13 cellular contexts compared by ENCODE assay signal in genomic region chrX:118523920-118524319, GRCh38. TPM values are rescaled to one million over a fixed set of nuclear protein-coding genes. Genes with fewer than 3 reads are reported as not detected.
DNase-seq lines count a peak whose midpoint lies in the region; ATAC-seq and TF ChIP-seq lines count a peak whose summit lies in the region.
"Had no signal": no experiment of that assay in that cellular context is flagged by ENCODE, and none has a peak within 500 bp of the region (broad histone marks: within the 10 kb centered on the region; RNA-seq: fewer than 3 reads in every experiment).

No MANE protein-coding gene starts in this region.

- intact Hi-C loops in activated CD8-positive, alpha-beta T cell treated with anti-CD3 and anti-CD28 coated beads for 36 hours (cut with micrococcal nuclease), result loop anchor here (2.0 kb wide), 1 partner anchor 21 kb away; no protein-coding TSS in a partner anchor
- intact Hi-C loops in dorsolateral prefrontal cortex (cut with DNase I), result no loop called here

- ATAC-seq in activated CD8-positive, alpha-beta T cell treated with anti-CD3 and anti-CD28 coated beads for 36 hours, result peak; percentile 60
- ATAC-seq in stimulated activated naive CD8-positive, alpha-beta T cell treated with anti-CD3 and anti-CD28 coated beads, Interleukin-15, amount 100 ng/mL, for 72 hours, result peak; percentile 84
- no peak for ATAC-seq in GM21390 (IDR thresholded peaks at IDR 0.05; ENCODE audit: unreplicated experiment)
- ATAC-seq: Panc1 had no signal

- no peaks in the 10 kb centered on the region for H3K9me3 Mint-ChIP-seq in activated CD8-positive, alpha-beta T cell treated with anti-CD3 and anti-CD28 coated beads for 36 hours
- H3K9me3 Mint-ChIP-seq in stimulated activated naive CD8-positive, alpha-beta T cell treated with anti-CD3 and anti-CD28 coated beads, Interleukin-15, amount 100 ng/mL, for 72 hours, result no peaks in the 10 kb centered on the region

- POLR2A ChIA-PET in activated CD8-positive, alpha-beta T cell treated with anti-CD3 and anti-CD28 coated beads for 36 hours (lab: Charles Lee), result interaction anchor here (1.1 kb wide), 1 partner anchor 11 kb away, joined by 3 read pairs; no protein-coding TSS in a partner anchor

- DNase-seq in stimulated activated CD4-positive, alpha-beta T cell treated with anti-CD3 and anti-CD28 coated beads, Interleukin-15, amount 100 ng/mL, for 24 hours, result peak; percentile 22
- DNase-seq in stimulated activated CD4-positive, alpha-beta T cell treated with anti-CD3 and anti-CD28 coated beads, Interleukin-2, amount 100 ng/mL, for 48 hours, result no peak
- DNase-seq in activated CD8-positive, alpha-beta T cell treated with anti-CD3 and anti-CD28 coated beads for 36 hours, result peak; percentile 63
- peak; percentile 47 for DNase-seq in effector CD4-positive, alpha-beta T cell
- peak; percentile 20 to 50 for DNase-seq in stimulated activated naive CD8-positive, alpha-beta T cell treated with anti-CD3 and anti-CD28 coated beads, Interleukin-15, amount 100 ng/mL, for 72 hours
- DNase-seq in dorsolateral prefrontal cortex (no peak), SW 1271 (lab: John Stamatoyannopoulos, UW) (no peak)
- DNase-seq: mesendoderm, NCI-H446 treated with DMSO at 0.1 percent for 48 hours had no signal

- CTCF ChIA-PET in activated CD8-positive, alpha-beta T cell treated with anti-CD3 and anti-CD28 coated beads for 36 hours (lab: Charles Lee), result no interaction called here

- peaks cover 0 to 66% (median 6%) of the 10 kb centered on the region in 45 donors for H3K27me3 ChIP-seq in dorsolateral prefrontal cortex

- no peak for TF ChIP-seq CTCF in activated CD8-positive, alpha-beta T cell treated with anti-CD3 and anti-CD28 coated beads for 36 hours (IDR thresholded peaks at IDR 0.05)
- TF ChIP-seq CTCF in dorsolateral prefrontal cortex (IDR thresholded peaks at IDR 0.05 in 54 of 56, conservative IDR thresholded peaks at IDR 0.05 in 2 of 56; ENCODE audit: low read depth in 1 of 56, partially characterized antibody in 56 of 56), result no peak

- H3K4me3 ChIP-seq in dorsolateral prefrontal cortex, result no peak overlapping the region

- peak overlapping the region; percentile 59 for H3K4me3 Mint-ChIP-seq in activated CD8-positive, alpha-beta T cell treated with anti-CD3 and anti-CD28 coated beads for 36 hours
- H3K4me3 Mint-ChIP-seq in stimulated activated naive CD8-positive, alpha-beta T cell treated with anti-CD3 and anti-CD28 coated beads, Interleukin-15, amount 100 ng/mL, for 72 hours, result peak overlapping the region; percentile 57 to 68
- H3K4me3 Mint-ChIP-seq: brain had no signal

- peaks cover 78% of the 10 kb centered on the region for H3K4me1 Mint-ChIP-seq in activated CD8-positive, alpha-beta T cell treated with anti-CD3 and anti-CD28 coated beads for 36 hours (ENCODE audit: low read depth)
- peaks cover 79% of the 10 kb centered on the region for H3K4me1 Mint-ChIP-seq in stimulated activated naive CD8-positive, alpha-beta T cell treated with anti-CD3 and anti-CD28 coated beads, Interleukin-15, amount 100 ng/mL, for 72 hours

- no peak overlapping the region for H3K27ac ChIP-seq in dorsolateral prefrontal cortex
- H3K27ac ChIP-seq: VCaP had no signal

- peaks cover 8% of the 10 kb centered on the region for H3K36me3 Mint-ChIP-seq in activated CD8-positive, alpha-beta T cell treated with anti-CD3 and anti-CD28 coated beads for 36 hours (ENCODE audit: low read depth)
- H3K36me3 Mint-ChIP-seq: brain had no signal

- peak overlapping the region; percentile 95 for H3K27ac Mint-ChIP-seq in activated CD8-positive, alpha-beta T cell treated with anti-CD3 and anti-CD28 coated beads for 36 hours
- H3K27ac Mint-ChIP-seq in stimulated activated naive CD8-positive, alpha-beta T cell treated with anti-CD3 and anti-CD28 coated beads, Interleukin-15, amount 100 ng/mL, for 72 hours, result peak overlapping the region; percentile 67 to 80
- H3K27ac Mint-ChIP-seq: brain had no signal

- no peaks in the 10 kb centered on the region for H3K27me3 Mint-ChIP-seq in activated CD8-positive, alpha-beta T cell treated with anti-CD3 and anti-CD28 coated beads for 36 hours
- no peaks in the 10 kb centered on the region for H3K27me3 Mint-ChIP-seq in stimulated activated naive CD8-positive, alpha-beta T cell treated with anti-CD3 and anti-CD28 coated beads, Interleukin-15, amount 100 ng/mL, for 72 hours
- H3K27me3 Mint-ChIP-seq: brain had no signal

RNA-seq across cellular contexts. Expression of gene DOCK11, which starts 28.3 kb away (rescaled TPM):
- total RNA-seq in activated CD8-positive, alpha-beta T cell treated with anti-CD3 and anti-CD28 coated beads for 36 hours, result 10 to 100 TPM; 45.1 to 49.5 TPM
- 10 to 100 TPM in 11 of 120 experiments, 1 to 10 TPM in 109; 3.3 to 16.6 (median 7.7) TPM for total RNA-seq in dorsolateral prefrontal cortex

Comparison
In these comparisons a context has a peak if more than half of its experiments do, and no peak if none do; other contexts are left out.
1. DNase-seq: peak in stimulated activated CD4-positive, alpha-beta T cell treated with anti-CD3 and anti-CD28 coated beads, Interleukin-15, amount 100 ng/mL, for 24 hours (single experiment), activated CD8-positive, alpha-beta T cell treated with anti-CD3 and anti-CD28 coated beads for 36 hours (single experiment), effector CD4-positive, alpha-beta T cell (single experiment) and stimulated activated naive CD8-positive, alpha-beta T cell treated with anti-CD3 and anti-CD28 coated beads, Interleukin-15, amount 100 ng/mL, for 72 hours (2 of 2); none in stimulated activated CD4-positive, alpha-beta T cell treated with anti-CD3 and anti-CD28 coated beads, Interleukin-2, amount 100 ng/mL, for 48 hours (0 of 2), dorsolateral prefrontal cortex (0 of 10) and SW 1271 (0 of 2).